Comparison of ENCODE assay signal across 8 cellular contexts in the genomic region with DNA sequence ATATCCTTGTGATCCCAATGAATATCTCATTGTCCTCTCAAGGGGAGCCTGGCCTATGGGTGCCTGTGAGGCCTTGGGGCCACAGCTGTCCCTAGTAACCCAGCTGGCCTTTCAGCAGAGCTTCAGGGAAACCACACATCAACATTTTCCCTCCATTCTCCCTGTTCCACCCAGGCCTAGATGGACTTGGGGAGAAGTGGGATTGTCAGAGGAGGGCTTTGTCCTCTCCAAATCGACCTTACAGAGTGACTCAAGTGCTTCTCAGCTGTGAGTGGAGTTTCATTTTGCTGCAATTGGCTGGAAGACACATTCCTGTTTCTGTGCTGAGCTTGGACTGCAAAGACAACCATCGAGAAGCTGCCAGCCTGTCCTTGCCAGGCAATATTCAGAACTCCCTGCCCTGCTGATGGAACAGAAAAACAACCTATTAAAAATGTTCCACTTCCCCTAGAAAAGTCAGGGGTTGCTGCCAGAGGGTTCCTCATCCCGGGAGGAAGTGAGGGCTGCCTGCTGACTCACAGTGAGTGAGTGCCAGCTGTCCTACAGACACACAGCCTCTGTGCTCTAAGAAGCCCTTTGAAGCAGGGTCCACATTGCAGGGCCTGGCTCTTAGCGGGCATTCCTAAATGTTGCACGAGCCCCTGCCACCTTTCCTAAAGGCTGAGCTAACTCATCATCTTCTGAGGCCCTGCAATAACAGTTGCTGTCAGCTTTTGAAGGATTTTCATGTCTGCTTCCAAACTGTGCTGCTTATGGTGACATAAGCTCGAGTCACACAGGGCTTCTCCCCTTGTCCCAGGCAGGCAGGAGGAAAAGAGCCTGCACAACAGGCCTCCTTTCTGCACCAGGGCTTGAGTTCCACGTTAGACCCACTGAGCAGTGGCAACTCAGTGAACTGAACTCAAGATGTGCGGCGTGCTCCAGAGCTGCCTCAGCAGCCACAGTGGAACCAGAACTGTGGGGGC. TPM values are rescaled to one million over a fixed set of nuclear protein-coding genes. Genes with fewer than 3 reads are reported as not detected.
DNase-seq lines count a peak whose midpoint lies in the region; ATAC-seq, FAIRE-seq and TF ChIP-seq lines count a peak whose summit lies in the region.

No MANE protein-coding gene starts in this region.

- H3K4me2 ChIP-seq in OCI-LY3 (ENCODE audit: low read length): peak overlapping the region; percentile 24
- peak overlapping the region; percentile 19 for H3K4me2 ChIP-seq in endothelial cell of umbilical vein (ENCODE audit: insufficient read depth, low read length)

- H3K9me3 ChIP-seq in OCI-LY3 (ENCODE audit: insufficient read depth, low read length) (no peaks in the 10 kb centered on the region), endothelial cell of umbilical vein (replicated peaks; ENCODE audit: control insufficient read depth, insufficient read depth, low read length) (no peaks in the 10 kb centered on the region), mucosa of descending colon (no peaks in the 10 kb centered on the region)

- H3K4me3 ChIP-seq in OCI-LY3 (ENCODE audit: low read length) (no peak overlapping the region), endothelial cell of umbilical vein (replicated peaks in 1 of 3; ENCODE audit: insufficient read depth in 1 of 3, low read depth in 1 of 3, low read length in 3 of 3) (no peak overlapping the region), mucosa of descending colon (no peak overlapping the region)

- H2AFZ ChIP-seq in OCI-LY3 (ENCODE audit: low read depth, low read length) (no peak overlapping the region), endothelial cell of umbilical vein (ENCODE audit: low read depth, low read length) (peak overlapping the region; percentile 45)

- H3K4me1 ChIP-seq in OCI-LY3 (ENCODE audit: low read length): peaks cover 19% of the 10 kb centered on the region
- peaks cover 18% of the 10 kb centered on the region for H3K4me1 ChIP-seq in endothelial cell of umbilical vein (ENCODE audit: control insufficient read depth, extremely low read depth, insufficient read depth, low read length)
- H3K4me1 ChIP-seq in mucosa of descending colon (ENCODE audit: low read depth): peaks cover 6% of the 10 kb centered on the region

- no peak overlapping the region for H3K4me3 Mint-ChIP-seq in activated naive CD4-positive, alpha-beta T cell treated with anti-CD3 and anti-CD28 coated beads for 36 hours

- no peaks in the 10 kb centered on the region for H3K79me2 ChIP-seq in OCI-LY3 (ENCODE audit: low read length)
- no peaks in the 10 kb centered on the region for H3K79me2 ChIP-seq in endothelial cell of umbilical vein (ENCODE audit: control insufficient read depth, insufficient read depth, low read length)

- H3K9ac ChIP-seq in OCI-LY3 (ENCODE audit: low read length): no peak overlapping the region
- H3K9ac ChIP-seq in endothelial cell of umbilical vein (replicated peaks; ENCODE audit: extremely low read depth, insufficient read depth, low read length): peak overlapping the region; percentile 2

- TF ChIP-seq POLR2A in endothelial cell of umbilical vein (IDR thresholded peaks at IDR 0.05; ENCODE audit: low read depth, low read length): no peak

- H3K36me3 ChIP-seq in OCI-LY3 (replicated peaks; ENCODE audit: low read depth, low read length): no peaks in the 10 kb centered on the region
- no peaks in the 10 kb centered on the region for H3K36me3 ChIP-seq in endothelial cell of umbilical vein (ENCODE audit: control insufficient read depth in 2 of 2, extremely low read depth in 1 of 2, insufficient read depth in 2 of 2, low read length in 2 of 2)
- no peaks in the 10 kb centered on the region for H3K36me3 ChIP-seq in mucosa of descending colon (ENCODE audit: low read depth)

- H3K27me3 ChIP-seq in OCI-LY3 (ENCODE audit: low read depth, low read length): 0 out of 2 replicates have a peak, but pooled peaks cover 12% of the 10 kb centered on the region
- no peaks in the 10 kb centered on the region for H3K27me3 ChIP-seq in endothelial cell of umbilical vein (ENCODE audit: control insufficient read depth in 2 of 2, insufficient read depth in 2 of 2, low read length in 2 of 2)

- no TSS peak for BruUV-seq in endothelial cell of umbilical vein (replicated peaks; lab: Mats Ljungman, UMichigan)

- no peak overlapping the region for H3K27ac Mint-ChIP-seq in activated naive CD4-positive, alpha-beta T cell treated with anti-CD3 and anti-CD28 coated beads for 36 hours

- DNase-seq in GM03348 (ENCODE audit: low spot score): peak; percentile 91
- DNase-seq in endothelial cell of umbilical vein (ENCODE audit: low read depth, low spot score): peak; percentile 89
- DNase-seq in mucosa of descending colon: peak in 2 of 3 donors; percentile 37 to 38
- DNase-seq in NCI-H2196 (lab: John Stamatoyannopoulos, UW; ENCODE audit: unreplicated experiment): no peak
- no peak for DNase-seq in NCI-H1092 (lab: John Stamatoyannopoulos, UW)
- no peak for DNase-seq in activated CD4-positive, CD25-positive, alpha-beta regulatory T cell (lab: John Stamatoyannopoulos, UW)
- DNase-seq in activated naive CD4-positive, alpha-beta T cell treated with anti-CD3 and anti-CD28 coated beads for 36 hours: no peak

- intact Hi-C loops in endothelial cell of umbilical vein (cut with micrococcal nuclease): loop anchor here (2.0 kb wide), 1 partner anchor 43 kb away; the partner anchor contains the start of gene WDR91
- intact Hi-C loops in mucosa of descending colon (cut with DNase I, micrococcal nuclease): no loop called here
- intact Hi-C loops in activated naive CD4-positive, alpha-beta T cell treated with anti-CD3 and anti-CD28 coated beads for 36 hours (cut with micrococcal nuclease): no loop called here

- CTCF ChIA-PET in endothelial cell of umbilical vein (lab: Charles Lee): interaction anchor here (1.3 to 2.6 kb wide), 2 partner anchors 21 to 22 kb away, joined by 3 to 19 read pairs; no protein-coding TSS in a partner anchor
- CTCF ChIA-PET in activated naive CD4-positive, alpha-beta T cell treated with anti-CD3 and anti-CD28 coated beads for 36 hours (lab: Charles Lee): interaction anchor here (0.5 to 1.8 kb wide), 4 partner anchors 9 to 720 kb away, joined by 3 to 7 read pairs (median 5); no protein-coding TSS in a partner anchor

- dilution Hi-C loops in endothelial cell of umbilical vein (cut with MboI; ENCODE audit: extremely low pct_ligation_motif_present, low sequenced_read_pairs): no loop called here

- H3K27me3 Mint-ChIP-seq in activated naive CD4-positive, alpha-beta T cell treated with anti-CD3 and anti-CD28 coated beads for 36 hours (ENCODE audit: low read depth): no peaks in the 10 kb centered on the region

- H3K36me3 Mint-ChIP-seq in activated naive CD4-positive, alpha-beta T cell treated with anti-CD3 and anti-CD28 coated beads for 36 hours (ENCODE audit: low read depth): no peaks in the 10 kb centered on the region

- ATAC-seq in mucosa of descending colon: peak; percentile 69

- H3K9me1 ChIP-seq in endothelial cell of umbilical vein (replicated peaks; ENCODE audit: control insufficient read depth, extremely low read depth, insufficient read depth, low read length): no peaks in the 10 kb centered on the region

- H3K27ac ChIP-seq in OCI-LY3 (ENCODE audit: low read length): no peak overlapping the region
- H3K27ac ChIP-seq in endothelial cell of umbilical vein (ENCODE audit: insufficient read depth, low read depth, low read length): peak overlapping the region; percentile 66

- peak; percentile 99 for FAIRE-seq in endothelial cell of umbilical vein (lab: Jason Lieb, UNC)

- H4K20me1 ChIP-seq in OCI-LY3 (ENCODE audit: insufficient read depth, low read length) (no peaks in the 10 kb centered on the region), endothelial cell of umbilical vein (replicated peaks; ENCODE audit: control insufficient read depth, extremely low read depth, insufficient read depth, low read length) (no peaks in the 10 kb centered on the region)

- POLR2A ChIA-PET in endothelial cell of umbilical vein (lab: Charles Lee): no interaction called here

- H3K4me1 Mint-ChIP-seq in activated naive CD4-positive, alpha-beta T cell treated with anti-CD3 and anti-CD28 coated beads for 36 hours (ENCODE audit: low read depth): peaks cover 18% of the 10 kb centered on the region

- no peaks in the 10 kb centered on the region for H3K9me3 Mint-ChIP-seq in activated naive CD4-positive, alpha-beta T cell treated with anti-CD3 and anti-CD28 coated beads for 36 hours

- no peak for TF ChIP-seq CTCF in OCI-LY3 (IDR thresholded peaks at IDR 0.05; ENCODE audit: low read depth, low read length)
- TF ChIP-seq CTCF in endothelial cell of umbilical vein (IDR thresholded peaks at IDR 0.05; ENCODE audit: extremely low read depth in 1 of 2, insufficient read depth in 1 of 2, low read depth in 1 of 2, low read length in 2 of 2): no peak
- no peak for TF ChIP-seq CTCF in mucosa of descending colon (IDR thresholded peaks at IDR 0.05)

TF ChIP-seq in endothelial cell of umbilical vein, 7 proteins besides CTCF, POLR2A, EP300 and RAD21 (continues in another document):
- TF ChIP-seq EZH2 (IDR thresholded peaks at IDR 0.05; ENCODE audit: borderline replicate concordance, low read depth, low read length, severe bottlenecking) (no peak), MYC (IDR thresholded peaks at IDR 0.05; ENCODE audit: low read depth, low read length) (no peak), GATA2 (IDR thresholded peaks at IDR 0.05; ENCODE audit: insufficient read depth, insufficient read length, low read depth, low read length) (no peak)

RNA-seq across cellular contexts. Expression of gene STRA8, which starts 20.5 kb away (rescaled TPM):
- total RNA-seq in endothelial cell of umbilical vein (not detected in 2 replicates), mucosa of descending colon (not detected)
- not detected in 2 replicates for polyA plus RNA-seq in endothelial cell of umbilical vein
- not detected in 2 replicates for polyA plus RNA-seq in endothelial cell of umbilical vein (2011; cell fraction: cytosol; rRNA removed)
- polyA plus RNA-seq in endothelial cell of umbilical vein (2011; cell fraction: nucleus; rRNA removed): not detected in 2 replicates
- not detected in 2 replicates for polyA plus RNA-seq in endothelial cell of umbilical vein (2012)
- not detected in 2 replicates for polyA minus RNA-seq in endothelial cell of umbilical vein
- not detected for polyA minus RNA-seq in endothelial cell of umbilical vein (2011; cell fraction: cytosol; rRNA and poly(A)+ RNA removed)
- polyA minus RNA-seq in endothelial cell of umbilical vein (2011; cell fraction: nucleus; rRNA and poly(A)+ RNA removed): not detected in 2 replicates
- total RNA-seq in activated naive CD4-positive, alpha-beta T cell treated with anti-CD3 and anti-CD28 coated beads for 36 hours: not detected

RNA-seq across cellular contexts. Expression of gene WDR91, which starts 42.8 kb away (rescaled TPM):
- 7.0 and 9.8 TPM in 2 replicates for total RNA-seq in endothelial cell of umbilical vein
- polyA plus RNA-seq in endothelial cell of umbilical vein: 6.7 and 9.5 TPM in 2 replicates
- polyA plus RNA-seq in endothelial cell of umbilical vein (2011; cell fraction: cytosol; rRNA removed): 4.5 and 4.7 TPM in 2 replicates
- polyA plus RNA-seq in endothelial cell of umbilical vein (2011; cell fraction: nucleus; rRNA removed): 26.5 and 30.7 TPM in 2 replicates
- polyA plus RNA-seq in endothelial cell of umbilical vein (2012): 4.0 and 5.1 TPM in 2 replicates
- 10.9 and 12.0 TPM in 2 replicates for polyA minus RNA-seq in endothelial cell of umbilical vein
- 1.7 TPM for polyA minus RNA-seq in endothelial cell of umbilical vein (2011; cell fraction: cytosol; rRNA and poly(A)+ RNA removed)
- polyA minus RNA-seq in endothelial cell of umbilical vein (2011; cell fraction: nucleus; rRNA and poly(A)+ RNA removed): 10.6 and 12.8 TPM in 2 replicates
- total RNA-seq in mucosa of descending colon: 10 to 100 TPM in 2 of 3 donors, 1 to 10 TPM in 1; 6.4 to 15.4 (median 10.1) TPM
- 10 to 100 TPM; 10.6 to 11.1 TPM for total RNA-seq in activated naive CD4-positive, alpha-beta T cell treated with anti-CD3 and anti-CD28 coated beads for 36 hours

Comparison
In these comparisons a context has a peak if more than half of its experiments do, and no peak if none do; other contexts are left out.
1. DNase-seq: peak in GM03348 (single experiment), endothelial cell of umbilical vein (single experiment) and mucosa of descending colon (2 of 3); none in NCI-H2196 (single experiment), NCI-H1092 (single experiment), activated CD4-positive, CD25-positive, alpha-beta regulatory T cell (0 of 4) and activated naive CD4-positive, alpha-beta T cell treated with anti-CD3 and anti-CD28 coated beads for 36 hours (single experiment).